In genomic region chr9:92759446-92759845, GRCh38 we compare ENCODE assay signal across 1 cellular context.
TF ChIP-seq lines count a peak whose summit lies in the region.

No MANE protein-coding gene starts in this region.

TF ChIP-seq in GM23338, 12 proteins besides CTCF, POLR2A, EP300 and RAD21:
- TF ChIP-seq EZH2phosphoT487 (IDR thresholded peaks at IDR 0.05; ENCODE audit: unreplicated experiment) = no peak
- TF ChIP-seq ZNF114 (CRISPR knock-in tag; IDR thresholded peaks at IDR 0.05) = no peak
- TF ChIP-seq, protein P1, sequence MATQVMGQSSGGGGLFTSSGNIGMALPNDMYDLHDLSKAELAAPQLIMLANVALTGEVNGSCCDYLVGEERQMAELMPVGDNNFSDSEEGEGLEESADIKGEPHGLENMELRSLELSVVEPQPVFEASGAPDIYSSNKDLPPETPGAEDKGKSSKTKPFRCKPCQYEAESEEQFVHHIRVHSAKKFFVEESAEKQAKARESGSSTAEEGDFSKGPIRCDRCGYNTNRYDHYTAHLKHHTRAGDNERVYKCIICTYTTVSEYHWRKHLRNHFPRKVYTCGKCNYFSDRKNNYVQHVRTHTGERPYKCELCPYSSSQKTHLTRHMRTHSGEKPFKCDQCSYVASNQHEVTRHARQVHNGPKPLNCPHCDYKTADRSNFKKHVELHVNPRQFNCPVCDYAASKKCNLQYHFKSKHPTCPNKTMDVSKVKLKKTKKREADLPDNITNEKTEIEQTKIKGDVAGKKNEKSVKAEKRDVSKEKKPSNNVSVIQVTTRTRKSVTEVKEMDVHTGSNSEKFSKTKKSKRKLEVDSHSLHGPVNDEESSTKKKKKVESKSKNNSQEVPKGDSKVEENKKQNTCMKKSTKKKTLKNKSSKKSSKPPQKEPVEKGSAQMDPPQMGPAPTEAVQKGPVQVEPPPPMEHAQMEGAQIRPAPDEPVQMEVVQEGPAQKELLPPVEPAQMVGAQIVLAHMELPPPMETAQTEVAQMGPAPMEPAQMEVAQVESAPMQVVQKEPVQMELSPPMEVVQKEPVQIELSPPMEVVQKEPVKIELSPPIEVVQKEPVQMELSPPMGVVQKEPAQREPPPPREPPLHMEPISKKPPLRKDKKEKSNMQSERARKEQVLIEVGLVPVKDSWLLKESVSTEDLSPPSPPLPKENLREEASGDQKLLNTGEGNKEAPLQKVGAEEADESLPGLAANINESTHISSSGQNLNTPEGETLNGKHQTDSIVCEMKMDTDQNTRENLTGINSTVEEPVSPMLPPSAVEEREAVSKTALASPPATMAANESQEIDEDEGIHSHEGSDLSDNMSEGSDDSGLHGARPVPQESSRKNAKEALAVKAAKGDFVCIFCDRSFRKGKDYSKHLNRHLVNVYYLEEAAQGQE (IDR thresholded peaks at IDR 0.05; ENCODE audit: unreplicated experiment) = no peak
- TF ChIP-seq EZH2 (IDR thresholded peaks at IDR 0.05; ENCODE audit: low read depth, unreplicated experiment) = no peak
- no peak for TF ChIP-seq NANOG (IDR thresholded peaks at IDR 0.05; ENCODE audit: borderline replicate concordance)
- TF ChIP-seq ZNF462 (CRISPR knock-in tag; IDR thresholded peaks at IDR 0.05) = no peak
- no peak for TF ChIP-seq POLR2AphosphoS5 (IDR thresholded peaks at IDR 0.05; ENCODE audit: low read depth)
TF ChIP-seq in GM23338: peak in this region for 0.
